In the genomic region with DNA sequence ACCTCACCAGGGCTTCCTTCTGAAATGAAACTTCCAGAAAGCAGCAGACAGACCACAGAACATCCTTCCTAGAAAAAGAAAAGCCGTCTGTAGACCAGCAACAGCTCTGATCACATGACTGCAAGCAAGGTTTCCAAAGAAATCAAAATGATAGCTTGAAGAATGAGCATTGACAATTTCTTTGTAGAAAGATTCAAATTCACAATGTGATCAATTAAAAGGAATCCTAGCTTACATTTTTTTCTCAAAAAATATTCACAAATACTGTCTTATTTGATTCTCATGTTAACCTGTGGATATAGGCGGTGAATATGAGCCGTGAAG, we compare ENCODE assay signal across 1 cellular context.
TF ChIP-seq lines count a peak whose summit lies in the region.

No MANE protein-coding gene starts in this region.

TF ChIP-seq in K562, 482 proteins besides CTCF, POLR2A, EP300 and RAD21 (continued from another document):
- TF ChIP-seq, protein P1, sequence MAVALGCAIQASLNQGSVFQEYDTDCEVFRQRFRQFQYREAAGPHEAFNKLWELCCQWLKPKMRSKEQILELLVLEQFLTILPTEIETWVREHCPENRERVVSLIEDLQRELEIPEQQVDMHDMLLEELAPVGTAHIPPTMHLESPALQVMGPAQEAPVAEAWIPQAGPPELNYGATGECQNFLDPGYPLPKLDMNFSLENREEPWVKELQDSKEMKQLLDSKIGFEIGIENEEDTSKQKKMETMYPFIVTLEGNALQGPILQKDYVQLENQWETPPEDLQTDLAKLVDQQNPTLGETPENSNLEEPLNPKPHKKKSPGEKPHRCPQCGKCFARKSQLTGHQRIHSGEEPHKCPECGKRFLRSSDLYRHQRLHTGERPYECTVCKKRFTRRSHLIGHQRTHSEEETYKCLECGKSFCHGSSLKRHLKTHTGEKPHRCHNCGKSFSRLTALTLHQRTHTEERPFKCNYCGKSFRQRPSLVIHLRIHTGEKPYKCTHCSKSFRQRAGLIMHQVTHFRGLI (CRISPR knock-in tag; IDR thresholded peaks at IDR 0.05), result no peak
- TF ChIP-seq YBX1 (IDR thresholded peaks at IDR 0.05) (no peak), LEF1 (IDR thresholded peaks at IDR 0.05) (no peak), ZNF175 (CRISPR knock-in tag; IDR thresholded peaks at IDR 0.05; ENCODE audit: low read depth) (0 out of 2 replicates have a peak, but pooled peaks have one; percentile 13), NFXL1 (CRISPR knock-in tag; IDR thresholded peaks at IDR 0.05) (0 out of 2 replicates have a peak, but pooled peaks have one; percentile 48), FOXK1 (CRISPR knock-in tag; IDR thresholded peaks at IDR 0.05; ENCODE audit: borderline replicate concordance) (no peak), ZKSCAN8 (CRISPR knock-in tag; IDR thresholded peaks at IDR 0.05) (no peak), TAF15 (IDR thresholded peaks at IDR 0.05; ENCODE audit: low read depth, low read length) (no peak), SMAD1 (IDR thresholded peaks at IDR 0.05; ENCODE audit: low read depth, low read length, partially characterized antibody) (no peak), ZNF79 (CRISPR knock-in tag; IDR thresholded peaks at IDR 0.05; ENCODE audit: low read depth) (no peak), TBP (optimal IDR thresholded peaks at IDR 0.05; ENCODE audit: low read depth, low read length) (no peak), RAD51 (IDR thresholded peaks at IDR 0.05; ENCODE audit: borderline replicate concordance, low read depth) (peak; percentile 66), ZNF717 (CRISPR knock-in tag; IDR thresholded peaks at IDR 0.05) (no peak), ZNF324 (CRISPR knock-in tag; IDR thresholded peaks at IDR 0.05) (no peak), CBFA2T3 (IDR thresholded peaks at IDR 0.05) (no peak), ZBTB8A (IDR thresholded peaks at IDR 0.05; ENCODE audit: partially characterized antibody) (no peak)
- TF ChIP-seq, protein P2, sequence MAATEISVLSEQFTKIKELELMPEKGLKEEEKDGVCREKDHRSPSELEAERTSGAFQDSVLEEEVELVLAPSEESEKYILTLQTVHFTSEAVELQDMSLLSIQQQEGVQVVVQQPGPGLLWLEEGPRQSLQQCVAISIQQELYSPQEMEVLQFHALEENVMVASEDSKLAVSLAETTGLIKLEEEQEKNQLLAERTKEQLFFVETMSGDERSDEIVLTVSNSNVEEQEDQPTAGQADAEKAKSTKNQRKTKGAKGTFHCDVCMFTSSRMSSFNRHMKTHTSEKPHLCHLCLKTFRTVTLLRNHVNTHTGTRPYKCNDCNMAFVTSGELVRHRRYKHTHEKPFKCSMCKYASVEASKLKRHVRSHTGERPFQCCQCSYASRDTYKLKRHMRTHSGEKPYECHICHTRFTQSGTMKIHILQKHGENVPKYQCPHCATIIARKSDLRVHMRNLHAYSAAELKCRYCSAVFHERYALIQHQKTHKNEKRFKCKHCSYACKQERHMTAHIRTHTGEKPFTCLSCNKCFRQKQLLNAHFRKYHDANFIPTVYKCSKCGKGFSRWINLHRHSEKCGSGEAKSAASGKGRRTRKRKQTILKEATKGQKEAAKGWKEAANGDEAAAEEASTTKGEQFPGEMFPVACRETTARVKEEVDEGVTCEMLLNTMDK (IDR thresholded peaks at IDR 0.05; ENCODE audit: borderline replicate concordance, insufficient read depth, low read depth, low read length, poor library complexity, severe bottlenecking), result no peak
- TF ChIP-seq, protein P3, sequence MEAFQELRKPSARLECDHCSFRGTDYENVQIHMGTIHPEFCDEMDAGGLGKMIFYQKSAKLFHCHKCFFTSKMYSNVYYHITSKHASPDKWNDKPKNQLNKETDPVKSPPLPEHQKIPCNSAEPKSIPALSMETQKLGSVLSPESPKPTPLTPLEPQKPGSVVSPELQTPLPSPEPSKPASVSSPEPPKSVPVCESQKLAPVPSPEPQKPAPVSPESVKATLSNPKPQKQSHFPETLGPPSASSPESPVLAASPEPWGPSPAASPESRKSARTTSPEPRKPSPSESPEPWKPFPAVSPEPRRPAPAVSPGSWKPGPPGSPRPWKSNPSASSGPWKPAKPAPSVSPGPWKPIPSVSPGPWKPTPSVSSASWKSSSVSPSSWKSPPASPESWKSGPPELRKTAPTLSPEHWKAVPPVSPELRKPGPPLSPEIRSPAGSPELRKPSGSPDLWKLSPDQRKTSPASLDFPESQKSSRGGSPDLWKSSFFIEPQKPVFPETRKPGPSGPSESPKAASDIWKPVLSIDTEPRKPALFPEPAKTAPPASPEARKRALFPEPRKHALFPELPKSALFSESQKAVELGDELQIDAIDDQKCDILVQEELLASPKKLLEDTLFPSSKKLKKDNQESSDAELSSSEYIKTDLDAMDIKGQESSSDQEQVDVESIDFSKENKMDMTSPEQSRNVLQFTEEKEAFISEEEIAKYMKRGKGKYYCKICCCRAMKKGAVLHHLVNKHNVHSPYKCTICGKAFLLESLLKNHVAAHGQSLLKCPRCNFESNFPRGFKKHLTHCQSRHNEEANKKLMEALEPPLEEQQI (IDR thresholded peaks at IDR 0.05), result no peak
- TF ChIP-seq, protein P4, sequence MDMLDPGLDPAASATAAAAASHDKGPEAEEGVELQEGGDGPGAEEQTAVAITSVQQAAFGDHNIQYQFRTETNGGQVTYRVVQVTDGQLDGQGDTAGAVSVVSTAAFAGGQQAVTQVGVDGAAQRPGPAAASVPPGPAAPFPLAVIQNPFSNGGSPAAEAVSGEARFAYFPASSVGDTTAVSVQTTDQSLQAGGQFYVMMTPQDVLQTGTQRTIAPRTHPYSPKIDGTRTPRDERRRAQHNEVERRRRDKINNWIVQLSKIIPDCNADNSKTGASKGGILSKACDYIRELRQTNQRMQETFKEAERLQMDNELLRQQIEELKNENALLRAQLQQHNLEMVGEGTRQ (CRISPR knock-in tag; IDR thresholded peaks at IDR 0.05), result peak; percentile 26; the same call in 1 of the 2 replicates
- TF ChIP-seq, protein P5, sequence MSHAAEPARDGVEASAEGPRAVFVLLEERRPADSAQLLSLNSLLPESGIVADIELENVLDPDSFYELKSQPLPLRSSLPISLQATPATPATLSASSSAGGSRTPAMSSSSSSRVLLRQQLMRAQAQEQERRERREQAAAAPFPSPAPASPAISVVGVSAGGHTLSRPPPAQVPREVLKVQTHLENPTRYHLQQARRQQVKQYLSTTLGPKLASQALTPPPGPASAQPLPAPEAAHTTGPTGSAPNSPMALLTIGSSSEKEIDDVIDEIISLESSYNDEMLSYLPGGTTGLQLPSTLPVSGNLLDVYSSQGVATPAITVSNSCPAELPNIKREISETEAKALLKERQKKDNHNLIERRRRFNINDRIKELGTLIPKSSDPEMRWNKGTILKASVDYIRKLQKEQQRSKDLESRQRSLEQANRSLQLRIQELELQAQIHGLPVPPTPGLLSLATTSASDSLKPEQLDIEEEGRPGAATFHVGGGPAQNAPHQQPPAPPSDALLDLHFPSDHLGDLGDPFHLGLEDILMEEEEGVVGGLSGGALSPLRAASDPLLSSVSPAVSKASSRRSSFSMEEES (CRISPR knock-in tag; IDR thresholded peaks at IDR 0.05), result peak; percentile 86
- TF ChIP-seq, protein P6, sequence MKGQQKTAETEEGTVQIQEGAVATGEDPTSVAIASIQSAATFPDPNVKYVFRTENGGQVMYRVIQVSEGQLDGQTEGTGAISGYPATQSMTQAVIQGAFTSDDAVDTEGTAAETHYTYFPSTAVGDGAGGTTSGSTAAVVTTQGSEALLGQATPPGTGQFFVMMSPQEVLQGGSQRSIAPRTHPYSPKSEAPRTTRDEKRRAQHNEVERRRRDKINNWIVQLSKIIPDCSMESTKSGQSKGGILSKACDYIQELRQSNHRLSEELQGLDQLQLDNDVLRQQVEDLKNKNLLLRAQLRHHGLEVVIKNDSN (CRISPR knock-in tag; IDR thresholded peaks at IDR 0.05), result no peak
- TF ChIP-seq, protein P7, sequence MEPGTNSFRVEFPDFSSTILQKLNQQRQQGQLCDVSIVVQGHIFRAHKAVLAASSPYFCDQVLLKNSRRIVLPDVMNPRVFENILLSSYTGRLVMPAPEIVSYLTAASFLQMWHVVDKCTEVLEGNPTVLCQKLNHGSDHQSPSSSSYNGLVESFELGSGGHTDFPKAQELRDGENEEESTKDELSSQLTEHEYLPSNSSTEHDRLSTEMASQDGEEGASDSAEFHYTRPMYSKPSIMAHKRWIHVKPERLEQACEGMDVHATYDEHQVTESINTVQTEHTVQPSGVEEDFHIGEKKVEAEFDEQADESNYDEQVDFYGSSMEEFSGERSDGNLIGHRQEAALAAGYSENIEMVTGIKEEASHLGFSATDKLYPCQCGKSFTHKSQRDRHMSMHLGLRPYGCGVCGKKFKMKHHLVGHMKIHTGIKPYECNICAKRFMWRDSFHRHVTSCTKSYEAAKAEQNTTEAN (CRISPR knock-in tag; IDR thresholded peaks at IDR 0.05), result no peak
